In genomic region chr3:172039352-172040077, GRCh38 we compare ENCODE assay signal across 8 cellular contexts. TPM values are rescaled to one million over a fixed set of nuclear protein-coding genes. Genes with fewer than 3 reads are reported as not detected.
DNase-seq lines count a peak whose midpoint lies in the region; ATAC-seq lines count a peak whose summit lies in the region.

Gene FNDC3B, plus strand, starts transcription at chr3:172039578. Its CDS starts 72,902 bp downstream, at chr3:172112480.

- peak within 1 kb of the TSS; percentile 57 to 60 for H3K23ac ChIP-seq in mesenchymal stem cell (ENCODE audit: low read length in 2 of 2)

- peaks cover 0 to 6% (median 2%) of the 10 kb centered on the region in 3 donors for H3K36me3 Mint-ChIP-seq in CD8-positive, alpha-beta memory T cell
- H3K36me3 Mint-ChIP-seq in effector memory CD8-positive, alpha-beta T cell (ENCODE audit: insufficient read depth): peaks cover 35% of the 10 kb centered on the region

- POLR2A ChIA-PET in CD8-positive, alpha-beta memory T cell (lab: Charles Lee): interaction anchor here (1.1 kb wide), 1 partner anchor 95 kb away, joined by 4 read pairs; no protein-coding TSS in a partner anchor
- POLR2A ChIA-PET in activated CD8-positive, alpha-beta memory T cell treated with anti-CD3 and anti-CD28 coated beads for 36 hours (lab: Charles Lee): interaction anchor here (0.6 to 1.1 kb wide), 4 partner anchors 63 to 1169 kb away, joined by 3 to 6 read pairs (median 3); partner anchors contain the start of gene RPL22L1

- H3K27me3 Mint-ChIP-seq in CD8-positive, alpha-beta memory T cell: peaks cover 0 to 8% of the 10 kb centered on the region in 2 donors
- no peaks in the 10 kb centered on the region for H3K27me3 Mint-ChIP-seq in effector memory CD8-positive, alpha-beta T cell

- H3K18ac ChIP-seq in mesenchymal stem cell (ENCODE audit: low read depth in 1 of 2, low read length in 2 of 2): peak within 1 kb of the TSS; percentile 99 to 100

- under 1% methylated on average over 63 of the region's 63 CpGs for WGBS in mesenchymal stem cell

- H3K27ac ChIP-seq in CD8-positive, alpha-beta memory T cell (ENCODE audit: low read depth, low read length): peak within 1 kb of the TSS; percentile 71
- peak within 1 kb of the TSS; percentile 93 for H3K27ac ChIP-seq in mesenchymal stem cell (ENCODE audit: low read length, poor library complexity, severe bottlenecking)

- peak within 1 kb of the TSS; percentile 88 for H2AK5ac ChIP-seq in mesenchymal stem cell (ENCODE audit: low read length, severe bottlenecking)

- H3K9me3 Mint-ChIP-seq in CD8-positive, alpha-beta memory T cell: no peaks in the 10 kb centered on the region
- no peaks in the 10 kb centered on the region for H3K9me3 Mint-ChIP-seq in effector memory CD8-positive, alpha-beta T cell

- H4K91ac ChIP-seq in mesenchymal stem cell (ENCODE audit: low read length): peak within 1 kb of the TSS; percentile 98

- H3K27me3 ChIP-seq in CD8-positive, alpha-beta memory T cell (ENCODE audit: insufficient read depth, low read length, poor library complexity, severe bottlenecking): no peaks in the 10 kb centered on the region
- H3K27me3 ChIP-seq in mesenchymal stem cell (ENCODE audit: control insufficient read depth in 1 of 2, insufficient read depth in 1 of 2, low read length in 2 of 2): no peaks in the 10 kb centered on the region

- H3K4me3 ChIP-seq in CD8-positive, alpha-beta memory T cell (ENCODE audit: low read length): peak within 1 kb of the TSS; percentile 62
- peak within 1 kb of the TSS; percentile 88 to 95 for H3K4me3 ChIP-seq in mesenchymal stem cell (ENCODE audit: insufficient read depth in 1 of 2, low read depth in 1 of 2, low read length in 2 of 2)

- H2BK5ac ChIP-seq in mesenchymal stem cell (ENCODE audit: low read depth, low read length, poor library complexity, severe bottlenecking): peak within 1 kb of the TSS; percentile 99

- H3K14ac ChIP-seq in mesenchymal stem cell (ENCODE audit: low read length in 2 of 2): peak within 1 kb of the TSS in 1 of 2 experiments; percentile 100

- ATAC-seq in GM19468 (IDR thresholded peaks at IDR 0.05; ENCODE audit: extremely low read depth, unreplicated experiment): peak; percentile 54
- peak; percentile 91 for ATAC-seq in effector memory CD8-positive, alpha-beta T cell (replicated peaks)

- peaks cover 17% of the 10 kb centered on the region for H3K4me1 ChIP-seq in CD8-positive, alpha-beta memory T cell (ENCODE audit: insufficient read depth, low read length)
- peaks cover 3% of the 10 kb centered on the region for H3K4me1 ChIP-seq in mesenchymal stem cell (ENCODE audit: control insufficient read depth, insufficient read depth, low read depth, low read length)

- peak within 1 kb of the TSS; percentile 80 to 99 (median 96) for H3K27ac Mint-ChIP-seq in CD8-positive, alpha-beta memory T cell
- H3K27ac Mint-ChIP-seq in effector memory CD8-positive, alpha-beta T cell: peak within 1 kb of the TSS; percentile 98 to 99

- H3K4ac ChIP-seq in mesenchymal stem cell (ENCODE audit: low read depth in 1 of 2, low read length in 2 of 2): peak within 1 kb of the TSS; percentile 94 to 99

- peak; percentile 81 to 92 (median 88) for DNase-seq in CD8-positive, alpha-beta memory T cell
- DNase-seq in HT-29 (ENCODE audit: low spot score): peak; percentile 98
- DNase-seq in NOMO-1 (lab: John Stamatoyannopoulos, UW; ENCODE audit: unreplicated experiment in 2 of 2): peak; percentile 98
- DNase-seq in effector memory CD8-positive, alpha-beta T cell: peak; percentile 91 to 95 (median 91)
- peak; percentile 97 for DNase-seq in mesenchymal stem cell
- peak; percentile 85 for DNase-seq in stimulated activated CD8-positive, alpha-beta memory T cell treated with anti-CD3 and anti-CD28 coated beads, Interleukin-12 subunit alpha, Interleukin-12 subunit beta, amount 100 ng/mL, for 4 hours (ENCODE audit: low read depth)

- peak within 1 kb of the TSS; percentile 98 for H4K8ac ChIP-seq in mesenchymal stem cell (ENCODE audit: low read length)

- H3K36me3 ChIP-seq in CD8-positive, alpha-beta memory T cell (ENCODE audit: insufficient read depth, low read length): no peaks in the 10 kb centered on the region
- H3K36me3 ChIP-seq in mesenchymal stem cell (ENCODE audit: control insufficient read depth in 1 of 2, insufficient read depth in 2 of 2, low read depth in 1 of 2, low read length in 2 of 2): peaks cover 2 to 3% of the 10 kb centered on the region in 2 experiments

- peak within 1 kb of the TSS; percentile 24 for H2AFZ ChIP-seq in mesenchymal stem cell (ENCODE audit: low read depth, low read length)

- H3K4me2 ChIP-seq in mesenchymal stem cell (ENCODE audit: low read length, poor library complexity, severe bottlenecking): peak within 1 kb of the TSS; percentile 79

- H3K79me1 ChIP-seq in mesenchymal stem cell (replicated peaks; ENCODE audit: low read length, poor library complexity, severe bottlenecking): no peaks in the 10 kb centered on the region

- peak within 1 kb of the TSS; percentile 99 for H2BK15ac ChIP-seq in mesenchymal stem cell (ENCODE audit: low read depth, poor library complexity, severe bottlenecking)

- H3K4me3 Mint-ChIP-seq in CD8-positive, alpha-beta memory T cell: peak within 1 kb of the TSS; percentile 94 to 99 (median 98)
- peak within 1 kb of the TSS; percentile 98 to 99 for H3K4me3 Mint-ChIP-seq in effector memory CD8-positive, alpha-beta T cell

- peak within 1 kb of the TSS; percentile 39 to 85 for H2BK12ac ChIP-seq in mesenchymal stem cell (ENCODE audit: low read length in 2 of 2)

- no peaks in the 10 kb centered on the region for H3K9me3 ChIP-seq in CD8-positive, alpha-beta memory T cell (ENCODE audit: low read length)
- H3K9me3 ChIP-seq in mesenchymal stem cell (ENCODE audit: control insufficient read depth, low read length): no peaks in the 10 kb centered on the region

- H3K9ac ChIP-seq in mesenchymal stem cell (ENCODE audit: low read length): peak within 1 kb of the TSS; percentile 98

- H3K4me1 Mint-ChIP-seq in CD8-positive, alpha-beta memory T cell: peaks cover 35 to 59% (median 48%) of the 10 kb centered on the region in 3 donors
- H3K4me1 Mint-ChIP-seq in effector memory CD8-positive, alpha-beta T cell (ENCODE audit: low read depth in 2 of 2): peaks cover 20 to 35% of the 10 kb centered on the region in 2 donors

- peak within 1 kb of the TSS; percentile 100 for H2BK120ac ChIP-seq in mesenchymal stem cell (ENCODE audit: low read depth, low read length)

- CTCF ChIA-PET in CD8-positive, alpha-beta memory T cell (lab: Charles Lee): interaction anchor here (0.6 to 0.7 kb wide), 3 partner anchors 154 to 293 kb away, joined by 3 read pairs; no protein-coding TSS in a partner anchor
- CTCF ChIA-PET in activated CD8-positive, alpha-beta memory T cell treated with anti-CD3 and anti-CD28 coated beads for 36 hours (lab: Charles Lee): interaction anchor here (0.6 kb wide), 1 partner anchor 100 kb away, joined by 3 read pairs; no protein-coding TSS in a partner anchor

RNA-seq across cellular contexts. Expression of gene FNDC3B, which starts in this region (rescaled TPM):
- total RNA-seq in CD8-positive, alpha-beta memory T cell: 10 to 100 TPM; 17.4 to 18.6 TPM
- polyA plus RNA-seq in CD8-positive, alpha-beta memory T cell: 8.7 TPM
- total RNA-seq in HT-29 (2014; rRNA removed; shearing (Covaris generic)): 46.7 and 47.9 TPM in 2 replicates
- total RNA-seq in activated CD8-positive, alpha-beta memory T cell treated with anti-CD3 and anti-CD28 coated beads for 36 hours: 10 to 100 TPM; 19.0 to 24.2 TPM
- 183 TPM for polyA plus RNA-seq in mesenchymal stem cell (2013, experiment 1 of 2)
- polyA plus RNA-seq in mesenchymal stem cell (2013, experiment 2 of 2): 178 TPM

Comparison
In these comparisons a context has a peak if more than half of its experiments do, and no peak if none do; other contexts are left out.
1. Peak in every context shown above with its lines: DNase-seq, ATAC-seq, H3K4me3 ChIP-seq and H3K27ac ChIP-seq.